Comparison of ENCODE assay signal across 13 cellular contexts in the genomic region with DNA sequence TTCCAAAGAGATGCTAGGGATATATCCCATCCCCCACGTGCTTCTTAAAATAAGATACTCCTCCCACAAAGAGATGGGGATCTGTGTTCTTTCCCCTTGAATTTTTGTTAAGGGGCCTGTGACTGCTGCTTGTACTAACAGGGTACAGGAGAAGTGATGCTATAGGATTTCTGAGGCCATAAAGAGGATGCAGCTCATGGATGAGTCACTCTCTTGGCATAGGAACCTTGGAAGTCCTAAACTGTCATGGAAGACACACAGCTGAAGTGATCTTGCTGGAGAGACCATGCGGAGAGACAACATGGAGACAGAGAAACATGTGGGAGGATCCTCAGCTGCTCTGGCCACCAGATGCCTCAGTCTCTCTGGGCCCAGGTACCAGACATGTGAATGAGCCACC.
"Had no signal": no experiment of that assay in that cellular context is flagged by ENCODE, and none has a peak within 500 bp of the region (broad histone marks: within the 10 kb centered on the region; RNA-seq: fewer than 3 reads in every experiment).

No MANE protein-coding gene starts in this region.

- H3K4me3 ChIP-seq: esophagus squamous epithelium, gastroesophageal sphincter, left lung, testis had no signal

- DNase-seq: activated CD4-positive, alpha-beta memory T cell treated with anti-CD3 and anti-CD28 coated beads, Interleukin-2, amount 10 ng/mL, durations not matched to agents 7 days and 5 days; activated gamma-delta T cell; activated T-cell treated with anti-CD3 and anti-CD28 coated beads, Interleukin-2, amount 50 U/mL, for 48 hours; esophagus squamous epithelium; left lung; mesenchymal stem cell; stimulated activated CD4-positive, alpha-beta T cell treated with anti-CD3 and anti-CD28 coated beads, Interleukin-2, amount 100 ng/mL, for 48 hours; stimulated activated CD8-positive, alpha-beta memory T cell treated with anti-CD3 and anti-CD28 coated beads, Interleukin-4, amount 100 ng/mL, for 48 hours; stimulated activated naive CD8-positive, alpha-beta T cell treated with anti-CD3 and anti-CD28 coated beads, Interleukin-15, amount 100 ng/mL, for 72 hours; T1000; testis had no signal

- ATAC-seq: gastroesophageal sphincter; left lung; stimulated activated naive CD8-positive, alpha-beta T cell treated with anti-CD3 and anti-CD28 coated beads, Interleukin-15, amount 100 ng/mL, for 72 hours had no signal

- H3K36me3 ChIP-seq: esophagus squamous epithelium, gastroesophageal sphincter, left lung had no signal

- H3K27me3 ChIP-seq: esophagus squamous epithelium, gastroesophageal sphincter, left lung, testis had no signal

- H3K27ac ChIP-seq: esophagus squamous epithelium, gastroesophageal sphincter, left lung, testis had no signal

- FAIRE-seq: keratinocyte had no signal

- H3K9me3 ChIP-seq: esophagus squamous epithelium, gastroesophageal sphincter, left lung, testis had no signal

- H3K4me1 ChIP-seq: esophagus squamous epithelium, gastroesophageal sphincter, left lung, testis had no signal
